ENCODE assay signal across 1 cellular context in genomic region chr2:71101656-71102055, GRCh38.
TF ChIP-seq lines count a peak whose summit lies in the region.

No MANE protein-coding gene starts in this region.

TF ChIP-seq in HepG2, 621 proteins besides CTCF, POLR2A, EP300 and RAD21:
- no peak for TF ChIP-seq RCOR2 (CRISPR knock-in tag; IDR thresholded peaks at IDR 0.05)
- no peak for TF ChIP-seq ZNF687 (CRISPR knock-in tag; IDR thresholded peaks at IDR 0.05)
- no peak for TF ChIP-seq ZBTB46 (CRISPR knock-in tag; IDR thresholded peaks at IDR 0.05; ENCODE audit: borderline replicate concordance)
- TF ChIP-seq ZNF761 (CRISPR knock-in tag; conservative IDR thresholded peaks at IDR 0.05) = no peak
- TF ChIP-seq ZNF382 (CRISPR knock-in tag; IDR thresholded peaks at IDR 0.05; ENCODE audit: borderline replicate concordance) = no peak
- TF ChIP-seq ZBTB21 (CRISPR knock-in tag; IDR thresholded peaks at IDR 0.05) = 0 out of 2 replicates have a peak, but pooled peaks have one; percentile 25
- no peak for TF ChIP-seq RELA (CRISPR knock-in tag; IDR thresholded peaks at IDR 0.05)
- TF ChIP-seq ZC3H4 (CRISPR knock-in tag; IDR thresholded peaks at IDR 0.05; ENCODE audit: borderline replicate concordance) = no peak
- TF ChIP-seq ZNF781 (CRISPR knock-in tag; IDR thresholded peaks at IDR 0.05; ENCODE audit: borderline replicate concordance, not compliant biosample characterization) = no peak
- no peak for TF ChIP-seq JUND (CRISPR knock-in tag; IDR thresholded peaks at IDR 0.05)
- TF ChIP-seq SMARCE1 (IDR thresholded peaks at IDR 0.05; ENCODE audit: borderline replicate concordance) = no peak
- TF ChIP-seq ZBTB2 (CRISPR knock-in tag; IDR thresholded peaks at IDR 0.05; ENCODE audit: low read depth) = no peak
- TF ChIP-seq ELK4 (CRISPR knock-in tag; IDR thresholded peaks at IDR 0.05; ENCODE audit: borderline replicate concordance) = no peak
- TF ChIP-seq GATAD2A (CRISPR knock-in tag; IDR thresholded peaks at IDR 0.05) = peak; percentile 26; the same call in 1 of the 2 replicates
- no peak for TF ChIP-seq ZSCAN21 (CRISPR knock-in tag; IDR thresholded peaks at IDR 0.05; ENCODE audit: borderline replicate concordance)
- no peak for TF ChIP-seq ZMYM2 (CRISPR knock-in tag; IDR thresholded peaks at IDR 0.05)
- TF ChIP-seq AHR (CRISPR knock-in tag; IDR thresholded peaks at IDR 0.05) = no peak
- TF ChIP-seq ZNF10 (CRISPR knock-in tag; IDR thresholded peaks at IDR 0.05; ENCODE audit: borderline replicate concordance, low read depth) = no peak
- peak; percentile 44 for TF ChIP-seq FOXA3 (CRISPR knock-in tag; IDR thresholded peaks at IDR 0.05)
- no peak for TF ChIP-seq AKAP8 (CRISPR knock-in tag; IDR thresholded peaks at IDR 0.05)
- no peak for TF ChIP-seq TERF1 (CRISPR knock-in tag; IDR thresholded peaks at IDR 0.05)
- no peak for TF ChIP-seq ZNF318 (CRISPR knock-in tag; IDR thresholded peaks at IDR 0.05)
- peak; percentile 9; the same call in 1 of the 2 replicates for TF ChIP-seq RARA (CRISPR knock-in tag; IDR thresholded peaks at IDR 0.05)
- TF ChIP-seq SAP130 (CRISPR knock-in tag; IDR thresholded peaks at IDR 0.05; ENCODE audit: low read depth) = peak; percentile 28
